9 cellular contexts compared by ENCODE assay signal in genomic region chr11:83836883-83837654, GRCh38.
DNase-seq lines count a peak whose midpoint lies in the region; ATAC-seq, FAIRE-seq and TF ChIP-seq lines count a peak whose summit lies in the region.
"Had no signal": no experiment of that assay in that cellular context is flagged by ENCODE, and none has a peak within 500 bp of the region (broad histone marks: within the 10 kb centered on the region; RNA-seq: fewer than 3 reads in every experiment).

No MANE protein-coding gene starts in this region.

- no peak for TF ChIP-seq POLR2A in thyroid gland (IDR thresholded peaks at IDR 0.05)

- H3K4me1 ChIP-seq in kidney (ENCODE audit: control insufficient read depth in 1 of 2, insufficient read depth in 1 of 2, low read depth in 1 of 2, low read length in 2 of 2), result peaks cover 0 to 5% of the 10 kb centered on the region in 2 donors
- H3K4me1 ChIP-seq in thyroid gland, result no peaks in the 10 kb centered on the region
- H3K4me1 ChIP-seq: BLaER1 treated with 17β-estradiol and CSF1 and Interleukin-3, amounts not matched to agents 10 nM and 100 nM had no signal

- no peaks in the 10 kb centered on the region for H3K27me3 ChIP-seq in thyroid gland
- H3K27me3 ChIP-seq: BLaER1 treated with 17β-estradiol and CSF1 and Interleukin-3, amounts not matched to agents 10 nM and 100 nM had no signal

- in situ Hi-C loops in T47D (cut with HindIII; ENCODE audit: low pct_unique_long_range_greater_than_20kb, low sequenced_read_pairs), result no loop called here

- no peak for FAIRE-seq in kidney (lab: Jason Lieb, UNC)

- H3K4me3 ChIP-seq in kidney (ENCODE audit: low read length in 2 of 2) (peak overlapping the region; percentile 16 to 18), thyroid gland (replicated peaks in 1 of 3) (no peak overlapping the region)
- H3K4me3 ChIP-seq: BLaER1 treated with 17β-estradiol and CSF1 and Interleukin-3, amounts not matched to agents 10 nM and 100 nM had no signal

- peak; percentile 31 for DNase-seq in NCI-H146 (lab: John Stamatoyannopoulos, UW)
- DNase-seq in NCI-H146 treated with DMSO at 0.1 percent for 48 hours (lab: John Stamatoyannopoulos, UW; ENCODE audit: unreplicated experiment), result no peak
- DNase-seq in NCI-H82 (lab: John Stamatoyannopoulos, UW), result peak; percentile 79
- peak; percentile 70 to 81 for DNase-seq in T47D (ENCODE audit: low read depth in 1 of 2, low spot score in 1 of 2)
- DNase-seq in kidney, result no peak
- DNase-seq in thyroid gland, result peak; percentile 20 to 43

- TF ChIP-seq CTCF in kidney (IDR thresholded peaks at IDR 0.05; ENCODE audit: borderline replicate concordance, extremely low read depth, insufficient read depth), result peak; percentile 63
- peak in 5 of 6 experiments; percentile 37 to 68 (median 58) for TF ChIP-seq CTCF in thyroid gland (IDR thresholded peaks at IDR 0.05)

- no peak overlapping the region for H3K9ac ChIP-seq in kidney (ENCODE audit: low read length in 2 of 2)
- H3K9ac ChIP-seq: BLaER1 treated with 17β-estradiol and CSF1 and Interleukin-3, amounts not matched to agents 10 nM and 100 nM had no signal

- H3K36me3 ChIP-seq in kidney (ENCODE audit: control insufficient read depth in 1 of 2, insufficient read depth in 2 of 2, low read length in 2 of 2), result no peaks in the 10 kb centered on the region
- H3K36me3 ChIP-seq in thyroid gland, result no peaks in the 10 kb centered on the region
- H3K36me3 ChIP-seq: BLaER1 treated with 17β-estradiol and CSF1 and Interleukin-3, amounts not matched to agents 10 nM and 100 nM had no signal

- 53 to 55% methylated on average over 10 of the region's 10 CpGs for WGBS in thyroid gland, 2 donors

- peak; percentile 54 for ATAC-seq in GM19463 (IDR thresholded peaks at IDR 0.05; ENCODE audit: unreplicated experiment)
- ATAC-seq in HG03439 (IDR thresholded peaks at IDR 0.05; ENCODE audit: unreplicated experiment), result peak; percentile 89

- H3K27ac ChIP-seq in kidney (ENCODE audit: low read depth in 2 of 2, low read length in 2 of 2) (no peak overlapping the region), thyroid gland (no peak overlapping the region)
- H3K27ac ChIP-seq: BLaER1 treated with 17β-estradiol and CSF1 and Interleukin-3, amounts not matched to agents 10 nM and 100 nM had no signal

- H3K9me3 ChIP-seq in kidney (ENCODE audit: control insufficient read depth in 1 of 2, low read length in 2 of 2), result no peaks in the 10 kb centered on the region
- no peaks in the 10 kb centered on the region for H3K9me3 ChIP-seq in thyroid gland
- H3K9me3 ChIP-seq: BLaER1 treated with 17β-estradiol and CSF1 and Interleukin-3, amounts not matched to agents 10 nM and 100 nM had no signal

- intact Hi-C loops in kidney (cut with DNase I) (no loop called here), thyroid gland (cut with DNase I) (no loop called here)

Comparison
In these comparisons a context has a peak if more than half of its experiments do, and no peak if none do; other contexts are left out.
1. DNase-seq: peak in NCI-H146 (single experiment), NCI-H82 (single experiment), T47D (2 of 2) and thyroid gland (2 of 2); none in NCI-H146 treated with DMSO at 0.1 percent for 48 hours (single experiment) and kidney (single experiment).
2. H3K4me3 ChIP-seq: peak in kidney (2 of 2); none in thyroid gland (0 of 3).